ENCODE assay signal across 1 cellular context in genomic region chr10:89518108-89518507, GRCh38.
TF ChIP-seq lines count a peak whose summit lies in the region.

No MANE protein-coding gene starts in this region.

TF ChIP-seq in H1, 55 proteins besides CTCF, POLR2A, EP300 and RAD21:
- no peak for TF ChIP-seq SIN3A (conservative IDR thresholded peaks at IDR 0.05 in 1 of 2, IDR thresholded peaks at IDR 0.05 in 1 of 2; ENCODE audit: low read depth in 1 of 2, low read length in 2 of 2)
- TF ChIP-seq BRCA1 (IDR thresholded peaks at IDR 0.05; ENCODE audit: low read depth, low read length) = no peak
